In the genomic region with DNA sequence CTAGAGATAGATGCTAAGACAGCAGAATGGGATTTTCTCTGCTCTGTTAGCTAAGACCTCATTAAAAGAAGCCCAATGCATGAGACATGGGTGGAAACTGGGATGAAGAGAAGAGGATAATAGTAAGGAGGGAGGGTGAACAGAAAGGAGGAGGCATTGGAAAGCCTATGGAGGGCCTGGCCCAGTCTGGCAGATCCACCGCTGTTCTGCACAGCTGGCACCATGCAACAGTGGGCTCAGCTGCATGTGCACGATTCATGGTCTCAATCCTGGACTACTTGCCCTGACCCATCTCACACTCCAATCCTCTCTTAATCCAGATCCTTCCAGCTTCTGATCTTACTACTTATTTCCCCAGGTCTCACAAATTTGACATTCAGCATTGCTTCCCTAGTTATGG, we compare ENCODE assay signal across 2 cellular contexts.
TF ChIP-seq lines count a peak whose summit lies in the region.

No MANE protein-coding gene starts in this region.

TF ChIP-seq in SK-N-SH, 30 proteins besides CTCF, POLR2A, EP300 and RAD21 (continued from another document):
- TF ChIP-seq, protein P1, sequence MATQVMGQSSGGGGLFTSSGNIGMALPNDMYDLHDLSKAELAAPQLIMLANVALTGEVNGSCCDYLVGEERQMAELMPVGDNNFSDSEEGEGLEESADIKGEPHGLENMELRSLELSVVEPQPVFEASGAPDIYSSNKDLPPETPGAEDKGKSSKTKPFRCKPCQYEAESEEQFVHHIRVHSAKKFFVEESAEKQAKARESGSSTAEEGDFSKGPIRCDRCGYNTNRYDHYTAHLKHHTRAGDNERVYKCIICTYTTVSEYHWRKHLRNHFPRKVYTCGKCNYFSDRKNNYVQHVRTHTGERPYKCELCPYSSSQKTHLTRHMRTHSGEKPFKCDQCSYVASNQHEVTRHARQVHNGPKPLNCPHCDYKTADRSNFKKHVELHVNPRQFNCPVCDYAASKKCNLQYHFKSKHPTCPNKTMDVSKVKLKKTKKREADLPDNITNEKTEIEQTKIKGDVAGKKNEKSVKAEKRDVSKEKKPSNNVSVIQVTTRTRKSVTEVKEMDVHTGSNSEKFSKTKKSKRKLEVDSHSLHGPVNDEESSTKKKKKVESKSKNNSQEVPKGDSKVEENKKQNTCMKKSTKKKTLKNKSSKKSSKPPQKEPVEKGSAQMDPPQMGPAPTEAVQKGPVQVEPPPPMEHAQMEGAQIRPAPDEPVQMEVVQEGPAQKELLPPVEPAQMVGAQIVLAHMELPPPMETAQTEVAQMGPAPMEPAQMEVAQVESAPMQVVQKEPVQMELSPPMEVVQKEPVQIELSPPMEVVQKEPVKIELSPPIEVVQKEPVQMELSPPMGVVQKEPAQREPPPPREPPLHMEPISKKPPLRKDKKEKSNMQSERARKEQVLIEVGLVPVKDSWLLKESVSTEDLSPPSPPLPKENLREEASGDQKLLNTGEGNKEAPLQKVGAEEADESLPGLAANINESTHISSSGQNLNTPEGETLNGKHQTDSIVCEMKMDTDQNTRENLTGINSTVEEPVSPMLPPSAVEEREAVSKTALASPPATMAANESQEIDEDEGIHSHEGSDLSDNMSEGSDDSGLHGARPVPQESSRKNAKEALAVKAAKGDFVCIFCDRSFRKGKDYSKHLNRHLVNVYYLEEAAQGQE (IDR thresholded peaks at IDR 0.05; ENCODE audit: low read depth, low read length), result no peak
- TF ChIP-seq YY1 (IDR thresholded peaks at IDR 0.05; ENCODE audit: low read depth), result no peak
- TF ChIP-seq FOXJ3 (CRISPR knock-in tag; IDR thresholded peaks at IDR 0.05), result no peak
- no peak for TF ChIP-seq RFX5 (IDR thresholded peaks at IDR 0.05; ENCODE audit: low read length)
- TF ChIP-seq TCF12 (IDR thresholded peaks at IDR 0.05), result no peak
- TF ChIP-seq SMC3 (IDR thresholded peaks at IDR 0.05; ENCODE audit: low read depth, low read length), result no peak
- TF ChIP-seq GATA2 (CRISPR knock-in tag; IDR thresholded peaks at IDR 0.05), result no peak
- no peak for TF ChIP-seq EZH2phosphoT487 (IDR thresholded peaks at IDR 0.05; ENCODE audit: borderline replicate concordance, low read depth)

TF ChIP-seq in SK-N-SH treated with all-trans-retinoic acid at 6 μM for 48 hours, 23 proteins besides CTCF, POLR2A, EP300 and RAD21 (continued from another document):
- TF ChIP-seq, protein P2, sequence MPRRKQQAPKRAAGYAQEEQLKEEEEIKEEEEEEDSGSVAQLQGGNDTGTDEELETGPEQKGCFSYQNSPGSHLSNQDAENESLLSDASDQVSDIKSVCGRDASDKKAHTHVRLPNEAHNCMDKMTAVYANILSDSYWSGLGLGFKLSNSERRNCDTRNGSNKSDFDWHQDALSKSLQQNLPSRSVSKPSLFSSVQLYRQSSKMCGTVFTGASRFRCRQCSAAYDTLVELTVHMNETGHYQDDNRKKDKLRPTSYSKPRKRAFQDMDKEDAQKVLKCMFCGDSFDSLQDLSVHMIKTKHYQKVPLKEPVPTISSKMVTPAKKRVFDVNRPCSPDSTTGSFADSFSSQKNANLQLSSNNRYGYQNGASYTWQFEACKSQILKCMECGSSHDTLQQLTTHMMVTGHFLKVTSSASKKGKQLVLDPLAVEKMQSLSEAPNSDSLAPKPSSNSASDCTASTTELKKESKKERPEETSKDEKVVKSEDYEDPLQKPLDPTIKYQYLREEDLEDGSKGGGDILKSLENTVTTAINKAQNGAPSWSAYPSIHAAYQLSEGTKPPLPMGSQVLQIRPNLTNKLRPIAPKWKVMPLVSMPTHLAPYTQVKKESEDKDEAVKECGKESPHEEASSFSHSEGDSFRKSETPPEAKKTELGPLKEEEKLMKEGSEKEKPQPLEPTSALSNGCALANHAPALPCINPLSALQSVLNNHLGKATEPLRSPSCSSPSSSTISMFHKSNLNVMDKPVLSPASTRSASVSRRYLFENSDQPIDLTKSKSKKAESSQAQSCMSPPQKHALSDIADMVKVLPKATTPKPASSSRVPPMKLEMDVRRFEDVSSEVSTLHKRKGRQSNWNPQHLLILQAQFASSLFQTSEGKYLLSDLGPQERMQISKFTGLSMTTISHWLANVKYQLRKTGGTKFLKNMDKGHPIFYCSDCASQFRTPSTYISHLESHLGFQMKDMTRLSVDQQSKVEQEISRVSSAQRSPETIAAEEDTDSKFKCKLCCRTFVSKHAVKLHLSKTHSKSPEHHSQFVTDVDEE (CRISPR knock-in tag; IDR thresholded peaks at IDR 0.05), result no peak
- TF ChIP-seq TOX (CRISPR knock-in tag; IDR thresholded peaks at IDR 0.05; ENCODE audit: borderline replicate concordance) (no peak), RARB (CRISPR knock-in tag; IDR thresholded peaks at IDR 0.05) (no peak), ESRRG (CRISPR knock-in tag; IDR thresholded peaks at IDR 0.05) (no peak), ZFP3 (CRISPR knock-in tag; IDR thresholded peaks at IDR 0.05) (no peak)
- TF ChIP-seq, protein P3, sequence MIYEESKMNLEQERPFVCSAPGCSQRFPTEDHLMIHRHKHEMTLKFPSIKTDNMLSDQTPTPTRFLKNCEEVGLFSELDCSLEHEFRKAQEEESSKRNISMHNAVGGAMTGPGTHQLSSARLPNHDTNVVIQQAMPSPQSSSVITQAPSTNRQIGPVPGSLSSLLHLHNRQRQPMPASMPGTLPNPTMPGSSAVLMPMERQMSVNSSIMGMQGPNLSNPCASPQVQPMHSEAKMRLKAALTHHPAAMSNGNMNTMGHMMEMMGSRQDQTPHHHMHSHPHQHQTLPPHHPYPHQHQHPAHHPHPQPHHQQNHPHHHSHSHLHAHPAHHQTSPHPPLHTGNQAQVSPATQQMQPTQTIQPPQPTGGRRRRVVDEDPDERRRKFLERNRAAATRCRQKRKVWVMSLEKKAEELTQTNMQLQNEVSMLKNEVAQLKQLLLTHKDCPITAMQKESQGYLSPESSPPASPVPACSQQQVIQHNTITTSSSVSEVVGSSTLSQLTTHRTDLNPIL (CRISPR knock-in tag; IDR thresholded peaks at IDR 0.05; ENCODE audit: low read depth), result no peak
- TF ChIP-seq, protein P4, sequence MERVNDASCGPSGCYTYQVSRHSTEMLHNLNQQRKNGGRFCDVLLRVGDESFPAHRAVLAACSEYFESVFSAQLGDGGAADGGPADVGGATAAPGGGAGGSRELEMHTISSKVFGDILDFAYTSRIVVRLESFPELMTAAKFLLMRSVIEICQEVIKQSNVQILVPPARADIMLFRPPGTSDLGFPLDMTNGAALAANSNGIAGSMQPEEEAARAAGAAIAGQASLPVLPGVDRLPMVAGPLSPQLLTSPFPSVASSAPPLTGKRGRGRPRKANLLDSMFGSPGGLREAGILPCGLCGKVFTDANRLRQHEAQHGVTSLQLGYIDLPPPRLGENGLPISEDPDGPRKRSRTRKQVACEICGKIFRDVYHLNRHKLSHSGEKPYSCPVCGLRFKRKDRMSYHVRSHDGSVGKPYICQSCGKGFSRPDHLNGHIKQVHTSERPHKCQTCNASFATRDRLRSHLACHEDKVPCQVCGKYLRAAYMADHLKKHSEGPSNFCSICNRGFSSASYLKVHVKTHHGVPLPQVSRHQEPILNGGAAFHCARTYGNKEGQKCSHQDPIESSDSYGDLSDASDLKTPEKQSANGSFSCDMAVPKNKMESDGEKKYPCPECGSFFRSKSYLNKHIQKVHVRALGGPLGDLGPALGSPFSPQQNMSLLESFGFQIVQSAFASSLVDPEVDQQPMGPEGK (CRISPR knock-in tag; IDR thresholded peaks at IDR 0.05; ENCODE audit: borderline replicate concordance), result no peak
